ENCODE assay signal across 18 cellular contexts in genomic region chr7:138185132-138185908, GRCh38.
DNase-seq lines count a peak whose midpoint lies in the region; ATAC-seq, FAIRE-seq and TF ChIP-seq lines count a peak whose summit lies in the region.
"Had no signal": no experiment of that assay in that cellular context is flagged by ENCODE, and none has a peak within 500 bp of the region (broad histone marks: within the 10 kb centered on the region; RNA-seq: fewer than 3 reads in every experiment).

No MANE protein-coding gene starts in this region.

- H3K4me2 ChIP-seq in HepG2 (ENCODE audit: low read depth, low read length) (no peak overlapping the region), mesendoderm (ENCODE audit: low read length) (no peak overlapping the region), smooth muscle cell (peak overlapping the region; percentile 13)
- H3K4me2 ChIP-seq: BLaER1 had no signal

- peaks cover 15 to 38% (median 27%) of the 10 kb centered on the region in 5 experiments for H3K9me3 Mint-ChIP-seq in brain

- no peak overlapping the region for H3K23ac ChIP-seq in mesendoderm (ENCODE audit: low read length)

- no peak for TF ChIP-seq EP300 in HepG2 (IDR thresholded peaks at IDR 0.05; ENCODE audit: low read depth in 2 of 2, low read length in 2 of 2)
- TF ChIP-seq EP300 in HepG2 (CRISPR knock-in tag; IDR thresholded peaks at IDR 0.05; ENCODE audit: borderline replicate concordance): no peak

- H3K56ac ChIP-seq in mesendoderm (ENCODE audit: low read length): no peak overlapping the region

- TF ChIP-seq POLR2A in HepG2 (IDR thresholded peaks at IDR 0.05; ENCODE audit: insufficient read depth in 1 of 2, low read depth in 2 of 2, low read length in 2 of 2) (no peak), right lobe of liver (IDR thresholded peaks at IDR 0.05) (no peak)

- H3K18ac ChIP-seq in mesendoderm (ENCODE audit: low read length): no peak overlapping the region

- H3K9me3 ChIP-seq in HepG2 (ENCODE audit: low read length): peaks cover 16% of the 10 kb centered on the region
- peaks cover 0 to 2% (median 0%) of the 10 kb centered on the region in 4 donors for H3K9me3 ChIP-seq in right lobe of liver
- H3K9me3 ChIP-seq in smooth muscle cell (replicated peaks; ENCODE audit: low read depth): no peaks in the 10 kb centered on the region

- H3K36me3 ChIP-seq in HepG2 (replicated peaks in 1 of 2; ENCODE audit: control insufficient read depth in 1 of 2, insufficient read depth in 2 of 2, low read length in 2 of 2): no peaks in the 10 kb centered on the region
- H3K36me3 ChIP-seq in right lobe of liver: no peaks in the 10 kb centered on the region
- no peaks in the 10 kb centered on the region for H3K36me3 ChIP-seq in mesendoderm (ENCODE audit: control insufficient read depth, insufficient read depth, low read length)
- H3K36me3 ChIP-seq in smooth muscle cell (ENCODE audit: low read depth): no peaks in the 10 kb centered on the region
- H3K36me3 ChIP-seq: BLaER1 had no signal

- no peak overlapping the region for H2BK15ac ChIP-seq in mesendoderm (replicated peaks; ENCODE audit: low read depth)

- H3K27ac Mint-ChIP-seq in brain: peak overlapping the region in 4 of 5 experiments; percentile 11 to 91 (median 22)

- no peak overlapping the region for H2BK5ac ChIP-seq in mesendoderm (ENCODE audit: low read length)

- H2BK120ac ChIP-seq in mesendoderm (ENCODE audit: low read depth, low read length): no peak overlapping the region

- TF ChIP-seq CTCF in HepG2 (CRISPR knock-in tag; IDR thresholded peaks at IDR 0.05) (no peak), right lobe of liver (IDR thresholded peaks at IDR 0.05) (no peak), brain (conservative IDR thresholded peaks at IDR 0.05) (no peak), smooth muscle cell (IDR thresholded peaks at IDR 0.05; ENCODE audit: borderline replicate concordance, insufficient read depth, poor library complexity, severe bottlenecking) (no peak)

- no peak overlapping the region for H3K4ac ChIP-seq in mesendoderm (ENCODE audit: low read depth, low read length)

- peaks cover 25% of the 10 kb centered on the region for H3K36me3 Mint-ChIP-seq in brain

- no peak for DNase-seq in HepG2 (ENCODE audit: low spot score)
- DNase-seq in right lobe of liver: no peak
- no peak for DNase-seq in mesendoderm
- DNase-seq in smooth muscle cell (lab: John Stamatoyannopoulos, UW; ENCODE audit: unreplicated experiment): no peak
- no peak for DNase-seq in GM19239 (ENCODE audit: insufficient read length, low spot score)
- DNase-seq in kidney tubule cell (ENCODE audit: low spot score): no peak
- DNase-seq: DMS79, GM23248, H9, IMR-90, KG1 had no signal

- H3K27ac ChIP-seq in HepG2 (ENCODE audit: extremely low read length, insufficient read depth, low read length) (no peak overlapping the region), right lobe of liver (no peak overlapping the region), mesendoderm (ENCODE audit: low read depth, low read length) (no peak overlapping the region), smooth muscle cell (ENCODE audit: low read depth) (peak overlapping the region; percentile 76)
- H3K27ac ChIP-seq: 22Rv1, BLaER1, GM23248, HL-60 had no signal

- H3K4me1 ChIP-seq in HepG2 (ENCODE audit: insufficient read depth, low read length): no peaks in the 10 kb centered on the region
- no peaks in the 10 kb centered on the region for H3K4me1 ChIP-seq in right lobe of liver
- H3K4me1 ChIP-seq in mesendoderm (ENCODE audit: control insufficient read depth, low read depth, low read length): no peaks in the 10 kb centered on the region
- peaks cover 21% of the 10 kb centered on the region for H3K4me1 ChIP-seq in smooth muscle cell (ENCODE audit: low read depth)
- H3K4me1 ChIP-seq: BLaER1 had no signal

- BruUV-seq in HepG2 (replicated peaks; lab: Mats Ljungman, UMichigan): no TSS peak

- no peak overlapping the region for H3K4me3 ChIP-seq in HepG2 (replicated peaks in 1 of 3; ENCODE audit: insufficient read depth in 1 of 3, low read depth in 2 of 3, low read length in 3 of 3)
- H3K4me3 ChIP-seq in right lobe of liver: no peak overlapping the region
- no peak overlapping the region for H3K4me3 ChIP-seq in mesendoderm (ENCODE audit: low read length)
- no peak overlapping the region for H3K4me3 ChIP-seq in smooth muscle cell
- H3K4me3 ChIP-seq: BLaER1, GM12878, GM23248 had no signal

- TF ChIP-seq RAD21 in HepG2 (CRISPR knock-in tag; IDR thresholded peaks at IDR 0.05): no peak

- H3K79me1 ChIP-seq in mesendoderm (ENCODE audit: low read length): no peaks in the 10 kb centered on the region

- no peak overlapping the region for H2AFZ ChIP-seq in HepG2 (ENCODE audit: low read length)
- H2AFZ ChIP-seq in smooth muscle cell (ENCODE audit: low read depth): no peak overlapping the region
- H2AFZ ChIP-seq: GM23248 had no signal

- H4K5ac ChIP-seq in mesendoderm (ENCODE audit: low read length): no peak overlapping the region

- H3K4me3 Mint-ChIP-seq in brain: no peak overlapping the region
- H3K4me3 Mint-ChIP-seq: H9 had no signal

- H3K27me3 ChIP-seq in HepG2 (ENCODE audit: control insufficient read depth in 1 of 2, insufficient read depth in 2 of 2, low read length in 2 of 2) (no peaks in the 10 kb centered on the region), right lobe of liver (no peaks in the 10 kb centered on the region), mesendoderm (ENCODE audit: insufficient read depth, low read length, poor library complexity) (no peaks in the 10 kb centered on the region), smooth muscle cell (ENCODE audit: low read depth) (no peaks in the 10 kb centered on the region)
- H3K27me3 ChIP-seq: BLaER1 had no signal

- ATAC-seq in HepG2 (no peak), right lobe of liver (no peak), GM19397 (IDR thresholded peaks at IDR 0.05; ENCODE audit: unreplicated experiment) (no peak)
- ATAC-seq: GM12878 had no signal

- no peak overlapping the region for H2AK5ac ChIP-seq in mesendoderm (ENCODE audit: low read length)

- H3K9ac ChIP-seq in HepG2 (ENCODE audit: insufficient read depth, low read depth, low read length) (no peak overlapping the region), mesendoderm (ENCODE audit: low read length) (no peak overlapping the region), smooth muscle cell (ENCODE audit: low read depth) (no peak overlapping the region)
- H3K9ac ChIP-seq: BLaER1, GM23248 had no signal

- CTCF ChIA-PET in HepG2 (lab: Yijun Ruan, JAX; ENCODE audit: low intra/inter-chr PET ratio, low total read pairs): no interaction called here

- H3F3A ChIP-seq in smooth muscle cell (ENCODE audit: low read depth): peaks cover 4% of the 10 kb centered on the region

- peaks cover 31% of the 10 kb centered on the region for H3K4me1 Mint-ChIP-seq in brain

- FAIRE-seq in HepG2 (lab: Jason Lieb, UNC) (no peak), GM19239 (lab: Jason Lieb, UNC) (no peak)
- FAIRE-seq: GM12878, GM18507 had no signal

- H4K20me1 ChIP-seq in HepG2 (ENCODE audit: insufficient read depth, low read length) (no peaks in the 10 kb centered on the region), smooth muscle cell (ENCODE audit: low read depth) (no peaks in the 10 kb centered on the region)
- H4K20me1 ChIP-seq: BLaER1 had no signal

- H4K8ac ChIP-seq in mesendoderm (ENCODE audit: low read depth, low read length): peak overlapping the region; percentile 13

- in situ Hi-C loops in HepG2 (cut with HindIII; ENCODE audit: extremely low pct_ligation_motif_present, low pct_unique_long_range_greater_than_20kb): no loop called here

- peaks cover 9% of the 10 kb centered on the region for H3K27me3 Mint-ChIP-seq in brain

- intact Hi-C loops in HepG2 (cut with micrococcal nuclease; ENCODE audit: unreplicated experiment) (no loop called here), right lobe of liver (cut with DNase I) (no loop called here)

- POLR2A ChIA-PET in HepG2 (lab: Yijun Ruan, JAX): no interaction called here

- WGBS in HepG2 (ENCODE audit: low lambda C conversion rate): 90% methylated on average over 12 of the region's 12 CpGs
- 91% methylated on average over 12 of the region's 12 CpGs for WGBS in right lobe of liver (ENCODE audit: insufficient coverage, low coverage, low lambda C conversion rate, missing lambda C conversion rate)
- WGBS in mesendoderm (ENCODE audit: extremely low coverage, insufficient coverage, low lambda C conversion rate): no CpG with 5 or more reads among the region's 12 CpGs
- 97% methylated on average over 12 of the region's 12 CpGs for WGBS in smooth muscle cell (ENCODE audit: low lambda C conversion rate)

- H3K79me2 ChIP-seq in HepG2 (ENCODE audit: insufficient read depth, low read length): no peaks in the 10 kb centered on the region
- no peaks in the 10 kb centered on the region for H3K79me2 ChIP-seq in mesendoderm (ENCODE audit: control insufficient read depth, insufficient read depth, low read length)
- no peaks in the 10 kb centered on the region for H3K79me2 ChIP-seq in smooth muscle cell (ENCODE audit: low read depth)

TF ChIP-seq in HepG2, 621 proteins besides CTCF, POLR2A, EP300 and RAD21:
- TF ChIP-seq ZNF770 (CRISPR knock-in tag; IDR thresholded peaks at IDR 0.05) (0 out of 2 replicates have a peak, but pooled peaks have one; percentile 45), ZNF564 (CRISPR knock-in tag; IDR thresholded peaks at IDR 0.05) (no peak)
